ENCODE assay signal across 17 cellular contexts in the genomic region with DNA sequence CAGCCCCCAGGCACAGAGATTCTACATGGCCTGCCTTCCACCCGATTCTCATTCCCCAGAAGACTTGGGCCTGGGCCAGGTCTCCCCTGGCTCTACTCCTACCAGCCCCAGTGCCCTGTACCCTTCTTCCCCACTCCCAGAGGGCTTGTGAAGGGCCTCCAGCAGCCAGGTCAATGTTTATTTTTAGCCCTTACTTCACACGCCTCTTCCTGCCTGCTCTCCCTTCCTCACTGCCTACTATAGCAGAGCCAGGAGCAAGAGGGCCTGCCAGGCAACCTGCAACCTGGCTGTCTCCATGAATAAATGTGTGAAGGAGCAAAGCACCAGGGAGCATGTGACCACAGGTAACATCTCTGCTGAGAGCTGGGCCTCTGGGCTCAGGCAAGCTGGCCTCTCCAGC. TPM values are rescaled to one million over a fixed set of nuclear protein-coding genes. Genes with fewer than 3 reads are reported as not detected.
A peak's percentile ranks its signal among the peaks of the same experiment; 100 is the strongest.
DNase-seq lines count a peak whose midpoint lies in the region; TF ChIP-seq lines count a peak whose summit lies in the region.
"Had no signal": no experiment of that assay in that cellular context is flagged by ENCODE, and none has a peak within 500 bp of the region (broad histone marks: within the 10 kb centered on the region; RNA-seq: fewer than 3 reads in every experiment).

No MANE protein-coding gene starts in this region.

- H3K18ac ChIP-seq in neuronal stem cell (ENCODE audit: low read length) = peak overlapping the region; percentile 77

- peaks cover 0 to 2% of the 10 kb centered on the region in 2 donors for H3K4me1 ChIP-seq in neuronal stem cell (ENCODE audit: control insufficient read depth in 2 of 2, insufficient read depth in 1 of 2, low read depth in 1 of 2, low read length in 2 of 2)
- H3K4me1 ChIP-seq: foreskin keratinocyte had no signal

- H2BK5ac ChIP-seq in neuronal stem cell (ENCODE audit: low read length) = no peak overlapping the region

- no peak for TF ChIP-seq CTCF in dorsolateral prefrontal cortex (IDR thresholded peaks at IDR 0.05 in 54 of 56, conservative IDR thresholded peaks at IDR 0.05 in 2 of 56; ENCODE audit: low read depth in 1 of 56, partially characterized antibody in 56 of 56)

- peaks cover 0 to 1% of the 10 kb centered on the region in 2 donors for H3K9me3 ChIP-seq in neuronal stem cell (replicated peaks in 1 of 2; ENCODE audit: control insufficient read depth in 2 of 2, insufficient read depth in 1 of 2, low read depth in 1 of 2, low read length in 2 of 2)
- H3K9me3 ChIP-seq: thoracic aorta had no signal

- no peak overlapping the region for H3K4me2 ChIP-seq in neuronal stem cell (ENCODE audit: insufficient read depth, low read length, poor library complexity, severe bottlenecking)

- WGBS in neuronal stem cell (ENCODE audit: extremely low coverage in 2 of 2, insufficient read length in 2 of 2, insufficient replicate concordance in 1 of 2), 2 donors = no CpG with 5 or more reads among the region's 2 CpGs

- peak overlapping the region; percentile 69 for H2BK12ac ChIP-seq in neuronal stem cell (ENCODE audit: low read length)

- H3K27me3 ChIP-seq in dorsolateral prefrontal cortex (no peaks in the 10 kb centered on the region), neuronal stem cell (ENCODE audit: control insufficient read depth in 3 of 3, insufficient read depth in 3 of 3, low read depth in 1 of 3, low read length in 3 of 3) (no peaks in the 10 kb centered on the region)

- intact Hi-C loops in dorsolateral prefrontal cortex (cut with DNase I) = no loop called here

- H3K4me3 ChIP-seq in dorsolateral prefrontal cortex (no peak overlapping the region), neuronal stem cell (ENCODE audit: low read length in 2 of 2) (peak overlapping the region in 1 of 2 donors; percentile 5)
- H3K4me3 ChIP-seq: K562, SK-N-MC, thoracic aorta had no signal

- no peak overlapping the region for H4K8ac ChIP-seq in neuronal stem cell (ENCODE audit: low read depth, low read length)

- no peak overlapping the region for H3K4ac ChIP-seq in neuronal stem cell (ENCODE audit: low read length)

- H3K36me3 ChIP-seq in neuronal stem cell (replicated peaks in 1 of 2; ENCODE audit: control insufficient read depth in 2 of 2, insufficient read depth in 2 of 2, low read length in 2 of 2) = peaks cover 0 to 27% of the 10 kb centered on the region in 2 donors
- H3K36me3 ChIP-seq: thoracic aorta had no signal

- H3K27ac ChIP-seq in dorsolateral prefrontal cortex (peak overlapping the region in 45 of 59 donors; percentile 2 to 94 (median 57)), neuronal stem cell (replicated peaks; ENCODE audit: low read length) (no peak overlapping the region)
- H3K27ac ChIP-seq: foreskin keratinocyte, parathyroid adenoma, SK-N-MC, thoracic aorta had no signal

- no peak overlapping the region for H2BK120ac ChIP-seq in neuronal stem cell (ENCODE audit: low read depth, low read length)

- H2BK15ac ChIP-seq in neuronal stem cell (ENCODE audit: low read length) = no peak overlapping the region

- H3K14ac ChIP-seq in neuronal stem cell (ENCODE audit: low read length) = no peak overlapping the region

- peaks cover 2% of the 10 kb centered on the region for H3K79me1 ChIP-seq in neuronal stem cell (ENCODE audit: low read depth, low read length)

- no peak overlapping the region for H4K91ac ChIP-seq in neuronal stem cell (ENCODE audit: low read depth, low read length, poor library complexity)

- H3K9ac ChIP-seq in neuronal stem cell (ENCODE audit: low read depth, low read length, poor library complexity) = no peak overlapping the region
- H3K9ac ChIP-seq: parathyroid adenoma had no signal

- H2AFZ ChIP-seq in neuronal stem cell (ENCODE audit: low read length) = no peak overlapping the region
- H2AFZ ChIP-seq: parathyroid adenoma had no signal

- DNase-seq in DMS79 treated with DMSO at 0.1 percent for 48 hours (lab: John Stamatoyannopoulos, UW) (peak; percentile 39), NCI-H510A (lab: John Stamatoyannopoulos, UW) (peak; percentile 51), dorsolateral prefrontal cortex (peak in 1 of 10 donors; percentile 58), neuronal stem cell (ENCODE audit: low spot score) (no peak), NCI-H82 treated with DMSO at 0.1 percent for 48 hours (lab: John Stamatoyannopoulos, UW; ENCODE audit: unreplicated experiment) (no peak), LoVo (ENCODE audit: low spot score) (no peak), NCI-H774 (lab: John Stamatoyannopoulos, UW) (no peak)
- no peak for DNase-seq in effector CD4-positive, alpha-beta T cell
- DNase-seq: activated CD8-positive, alpha-beta memory T cell treated with anti-CD3 and anti-CD28 coated beads for 24 hours; activated effector memory CD4-positive, alpha-beta T cell treated with anti-CD3 and anti-CD28 coated beads, Interleukin-2, amount 50 U/mL, for 16 hours; foreskin keratinocyte; H9; immature natural killer cell had no signal

- no peak overlapping the region for H3K23ac ChIP-seq in neuronal stem cell (ENCODE audit: low read depth, low read length, poor library complexity)

- H2AK5ac ChIP-seq in neuronal stem cell (ENCODE audit: low read depth, low read length) = no peak overlapping the region

RNA-seq across cellular contexts. Expression of a gene that starts 26.4 kb away (rescaled TPM):
- total RNA-seq in dorsolateral prefrontal cortex = 100 to 1,000 TPM in 17 of 120 experiments, 10 to 100 TPM in 103; 53.0 to 121 (median 85.4) TPM
- 50.1 TPM for polyA plus RNA-seq in neuronal stem cell (2013, experiment 1 of 2)
- polyA plus RNA-seq in neuronal stem cell (2013, experiment 2 of 2) = 46.8 TPM

RNA-seq across cellular contexts. Expression of a gene that starts 41.5 kb away (rescaled TPM):
- 10 to 100 TPM in 114 of 120 experiments, 1 to 10 TPM in 6; 8.8 to 30.0 (median 15.2) TPM for total RNA-seq in dorsolateral prefrontal cortex
- polyA plus RNA-seq in neuronal stem cell (2013, experiment 1 of 2) = 10.4 TPM
- polyA plus RNA-seq in neuronal stem cell (2013, experiment 2 of 2) = 11.3 TPM

RNA-seq across cellular contexts. Expression of a gene that starts 41.6 kb away (rescaled TPM):
- total RNA-seq in dorsolateral prefrontal cortex = 100 to 1,000 TPM in 1 of 120 experiments, 10 to 100 TPM in 119; 43.7 to 103 (median 67.5) TPM
- 21.9 TPM for polyA plus RNA-seq in neuronal stem cell (2013, experiment 1 of 2)
- polyA plus RNA-seq in neuronal stem cell (2013, experiment 2 of 2) = 20.9 TPM

Comparison
In these comparisons a context has a peak if more than half of its experiments do, and no peak if none do; other contexts are left out.
1. DNase-seq: peak in DMS79 treated with DMSO at 0.1 percent for 48 hours (single experiment) and NCI-H510A (single experiment); none in neuronal stem cell (single experiment), NCI-H82 treated with DMSO at 0.1 percent for 48 hours (single experiment), LoVo (single experiment), NCI-H774 (single experiment) and effector CD4-positive, alpha-beta T cell (single experiment).